ENCODE assay signal across 1 cellular context in the genomic region with DNA sequence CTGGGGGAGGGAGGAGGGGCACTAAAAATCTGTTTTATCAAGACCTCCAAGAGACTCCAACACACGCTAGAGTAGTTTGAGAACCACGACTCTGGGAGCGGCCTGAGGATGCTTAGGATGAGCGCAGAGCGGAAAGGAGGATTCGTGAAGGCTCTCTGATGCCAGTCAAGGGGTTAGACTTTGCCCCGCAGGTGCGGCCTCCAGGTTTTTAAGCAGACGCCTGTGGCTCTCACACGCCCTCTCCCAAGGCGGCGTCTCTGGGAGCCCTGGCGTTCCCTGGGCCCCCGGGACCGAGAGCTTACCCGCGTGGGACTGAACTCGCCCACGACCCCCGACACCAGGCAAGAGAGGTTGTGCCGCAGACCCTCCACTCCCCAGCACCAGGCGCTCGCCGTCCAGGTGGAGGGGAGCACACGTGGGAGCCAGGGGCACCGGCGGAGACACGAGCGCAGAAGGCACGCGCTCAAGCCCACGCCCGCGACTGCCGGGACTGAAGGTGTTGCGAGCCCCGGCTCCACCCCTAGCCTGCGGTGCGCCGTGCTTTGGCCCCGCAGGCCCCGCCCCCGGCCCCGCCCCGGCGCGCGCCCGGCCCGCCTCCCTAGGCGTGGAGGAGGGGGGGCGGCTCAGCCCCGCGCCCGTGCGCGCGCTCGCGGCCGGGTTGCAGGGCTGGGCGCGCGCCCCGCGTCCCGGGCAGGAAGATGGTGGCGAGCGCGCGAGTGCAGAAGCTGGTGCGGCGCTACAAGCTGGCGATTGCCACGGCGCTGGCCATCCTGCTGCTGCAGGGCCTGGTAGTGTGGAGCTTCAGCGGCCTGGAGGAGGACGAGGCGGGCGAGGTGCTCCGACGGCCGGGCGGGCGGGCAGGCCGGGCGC.
TF ChIP-seq lines count a peak whose summit lies in the region.

Gene XYLT2 (plus strand): TSS at position 684 of the 870 bp plus-strand sequence. CDS start 15 bp downstream, at position 699.

TF ChIP-seq in HepG2, 621 proteins besides CTCF, POLR2A, EP300 and RAD21 (continued from another document and continues in another):
- TF ChIP-seq FLYWCH1 (CRISPR knock-in tag; IDR thresholded peaks at IDR 0.05) (no peak), ZNF263 (CRISPR knock-in tag; IDR thresholded peaks at IDR 0.05) (peak; percentile 58), ZNF713 (CRISPR knock-in tag; IDR thresholded peaks at IDR 0.05) (no peak), CBX2 (IDR thresholded peaks at IDR 0.05; ENCODE audit: low read depth, low read length) (no peak), CBX2 (CRISPR knock-in tag; IDR thresholded peaks at IDR 0.05; ENCODE audit: low read depth) (no peak), CEBPZ (IDR thresholded peaks at IDR 0.05; ENCODE audit: low read length) (no peak), CEBPG (CRISPR knock-in tag; IDR thresholded peaks at IDR 0.05) (no peak), NFE2L1 (CRISPR knock-in tag; IDR thresholded peaks at IDR 0.05; ENCODE audit: borderline replicate concordance) (no peak), ZNF235 (CRISPR knock-in tag; IDR thresholded peaks at IDR 0.05; ENCODE audit: borderline replicate concordance) (peak; percentile 90), EEA1 (CRISPR knock-in tag; IDR thresholded peaks at IDR 0.05; ENCODE audit: borderline replicate concordance) (0 out of 2 replicates have a peak, but pooled peaks have one; percentile 18), ZNF18 (CRISPR knock-in tag; IDR thresholded peaks at IDR 0.05; ENCODE audit: insufficient replicate concordance) (no peak), TAF1 (CRISPR knock-in tag; IDR thresholded peaks at IDR 0.05) (peak; percentile 70), ZNF770 (CRISPR knock-in tag; IDR thresholded peaks at IDR 0.05) (no peak), AKAP8 (CRISPR knock-in tag; IDR thresholded peaks at IDR 0.05) (peak; percentile 55; the same call in 1 of the 2 replicates), ZNF432 (CRISPR knock-in tag; IDR thresholded peaks at IDR 0.05; ENCODE audit: borderline replicate concordance) (no peak), ZMYM3 (CRISPR knock-in tag; IDR thresholded peaks at IDR 0.05) (peak; percentile 17; the same call in 1 of the 2 replicates), MTA3 (CRISPR knock-in tag; IDR thresholded peaks at IDR 0.05) (no peak), FOSL2 (CRISPR knock-in tag; IDR thresholded peaks at IDR 0.05) (no peak), KLF6 (CRISPR knock-in tag; IDR thresholded peaks at IDR 0.05) (no peak), ERF (CRISPR knock-in tag; IDR thresholded peaks at IDR 0.05) (no peak; the same call in none of the 2 replicates), CREB1 (IDR thresholded peaks at IDR 0.05) (no peak), CREB1 (CRISPR knock-in tag; IDR thresholded peaks at IDR 0.05) (no peak), ZNF543 (CRISPR knock-in tag; IDR thresholded peaks at IDR 0.05) (no peak), RAD51 (IDR thresholded peaks at IDR 0.05; ENCODE audit: borderline replicate concordance) (no peak), ZNF766 (CRISPR knock-in tag; IDR thresholded peaks at IDR 0.05; ENCODE audit: borderline replicate concordance) (peak; percentile 88), AGO1 (IDR thresholded peaks at IDR 0.05; ENCODE audit: low read depth, low read length, poor library complexity, severe bottlenecking) (no peak), SETDB1 (CRISPR knock-in tag; IDR thresholded peaks at IDR 0.05; ENCODE audit: borderline replicate concordance) (no peak), NFYB (CRISPR knock-in tag; IDR thresholded peaks at IDR 0.05) (no peak), ELF3 (CRISPR knock-in tag; IDR thresholded peaks at IDR 0.05) (peak; percentile 36), TFE3 (CRISPR knock-in tag; IDR thresholded peaks at IDR 0.05) (0 out of 2 replicates have a peak, but pooled peaks have one; percentile 30), ZKSCAN1 (IDR thresholded peaks at IDR 0.05; ENCODE audit: low read length) (no peak), JUND (CRISPR knock-in tag; IDR thresholded peaks at IDR 0.05) (0 out of 2 replicates have a peak, but pooled peaks have one; percentile 21), U2AF2 (IDR thresholded peaks at IDR 0.05; ENCODE audit: low read depth, low read length) (no peak), SNRNP70 (IDR thresholded peaks at IDR 0.05; ENCODE audit: low read depth, low read length) (no peak), AGO2 (optimal IDR thresholded peaks at IDR 0.05; ENCODE audit: low read depth, low read length) (no peak), ZNF124 (CRISPR knock-in tag; IDR thresholded peaks at IDR 0.05) (no peak), FOXA1 (IDR thresholded peaks at IDR 0.05) (no peak), FOXA1 (CRISPR knock-in tag; IDR thresholded peaks at IDR 0.05) (no peak), KMT2A (CRISPR knock-in tag; IDR thresholded peaks at IDR 0.05) (no peak; the same call in 1 of the 2 replicates), TARDBP (CRISPR knock-in tag; IDR thresholded peaks at IDR 0.05) (peak; percentile 71; the same call in 1 of the 2 replicates), ZNF24 (IDR thresholded peaks at IDR 0.05) (no peak), RBM22 (optimal IDR thresholded peaks at IDR 0.05; ENCODE audit: low read length) (no peak), SP5 (CRISPR knock-in tag; IDR thresholded peaks at IDR 0.05; ENCODE audit: borderline replicate concordance, low read depth) (peak; percentile 60), FOXA3 (CRISPR knock-in tag; IDR thresholded peaks at IDR 0.05) (no peak)
- TF ChIP-seq, protein P1, sequence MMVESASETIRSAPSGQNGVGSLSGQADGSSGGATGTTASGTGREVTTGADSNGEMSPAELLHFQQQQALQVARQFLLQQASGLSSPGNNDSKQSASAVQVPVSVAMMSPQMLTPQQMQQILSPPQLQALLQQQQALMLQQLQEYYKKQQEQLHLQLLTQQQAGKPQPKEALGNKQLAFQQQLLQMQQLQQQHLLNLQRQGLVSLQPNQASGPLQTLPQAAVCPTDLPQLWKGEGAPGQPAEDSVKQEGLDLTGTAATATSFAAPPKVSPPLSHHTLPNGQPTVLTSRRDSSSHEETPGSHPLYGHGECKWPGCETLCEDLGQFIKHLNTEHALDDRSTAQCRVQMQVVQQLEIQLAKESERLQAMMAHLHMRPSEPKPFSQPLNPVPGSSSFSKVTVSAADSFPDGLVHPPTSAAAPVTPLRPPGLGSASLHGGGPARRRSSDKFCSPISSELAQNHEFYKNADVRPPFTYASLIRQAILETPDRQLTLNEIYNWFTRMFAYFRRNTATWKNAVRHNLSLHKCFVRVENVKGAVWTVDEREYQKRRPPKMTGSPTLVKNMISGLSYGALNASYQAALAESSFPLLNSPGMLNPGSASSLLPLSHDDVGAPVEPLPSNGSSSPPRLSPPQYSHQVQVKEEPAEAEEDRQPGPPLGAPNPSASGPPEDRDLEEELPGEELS (CRISPR knock-in tag; IDR thresholded peaks at IDR 0.05), result 0 out of 2 replicates have a peak, but pooled peaks have one; percentile 6
- TF ChIP-seq, protein P2, sequence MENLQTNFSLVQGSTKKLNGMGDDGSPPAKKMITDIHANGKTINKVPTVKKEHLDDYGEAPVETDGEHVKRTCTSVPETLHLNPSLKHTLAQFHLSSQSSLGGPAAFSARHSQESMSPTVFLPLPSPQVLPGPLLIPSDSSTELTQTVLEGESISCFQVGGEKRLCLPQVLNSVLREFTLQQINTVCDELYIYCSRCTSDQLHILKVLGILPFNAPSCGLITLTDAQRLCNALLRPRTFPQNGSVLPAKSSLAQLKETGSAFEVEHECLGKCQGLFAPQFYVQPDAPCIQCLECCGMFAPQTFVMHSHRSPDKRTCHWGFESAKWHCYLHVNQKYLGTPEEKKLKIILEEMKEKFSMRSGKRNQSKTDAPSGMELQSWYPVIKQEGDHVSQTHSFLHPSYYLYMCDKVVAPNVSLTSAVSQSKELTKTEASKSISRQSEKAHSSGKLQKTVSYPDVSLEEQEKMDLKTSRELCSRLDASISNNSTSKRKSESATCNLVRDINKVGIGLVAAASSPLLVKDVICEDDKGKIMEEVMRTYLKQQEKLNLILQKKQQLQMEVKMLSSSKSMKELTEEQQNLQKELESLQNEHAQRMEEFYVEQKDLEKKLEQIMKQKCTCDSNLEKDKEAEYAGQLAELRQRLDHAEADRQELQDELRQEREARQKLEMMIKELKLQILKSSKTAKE (CRISPR knock-in tag; IDR thresholded peaks at IDR 0.05; ENCODE audit: borderline replicate concordance), result no peak
- TF ChIP-seq, protein P3, sequence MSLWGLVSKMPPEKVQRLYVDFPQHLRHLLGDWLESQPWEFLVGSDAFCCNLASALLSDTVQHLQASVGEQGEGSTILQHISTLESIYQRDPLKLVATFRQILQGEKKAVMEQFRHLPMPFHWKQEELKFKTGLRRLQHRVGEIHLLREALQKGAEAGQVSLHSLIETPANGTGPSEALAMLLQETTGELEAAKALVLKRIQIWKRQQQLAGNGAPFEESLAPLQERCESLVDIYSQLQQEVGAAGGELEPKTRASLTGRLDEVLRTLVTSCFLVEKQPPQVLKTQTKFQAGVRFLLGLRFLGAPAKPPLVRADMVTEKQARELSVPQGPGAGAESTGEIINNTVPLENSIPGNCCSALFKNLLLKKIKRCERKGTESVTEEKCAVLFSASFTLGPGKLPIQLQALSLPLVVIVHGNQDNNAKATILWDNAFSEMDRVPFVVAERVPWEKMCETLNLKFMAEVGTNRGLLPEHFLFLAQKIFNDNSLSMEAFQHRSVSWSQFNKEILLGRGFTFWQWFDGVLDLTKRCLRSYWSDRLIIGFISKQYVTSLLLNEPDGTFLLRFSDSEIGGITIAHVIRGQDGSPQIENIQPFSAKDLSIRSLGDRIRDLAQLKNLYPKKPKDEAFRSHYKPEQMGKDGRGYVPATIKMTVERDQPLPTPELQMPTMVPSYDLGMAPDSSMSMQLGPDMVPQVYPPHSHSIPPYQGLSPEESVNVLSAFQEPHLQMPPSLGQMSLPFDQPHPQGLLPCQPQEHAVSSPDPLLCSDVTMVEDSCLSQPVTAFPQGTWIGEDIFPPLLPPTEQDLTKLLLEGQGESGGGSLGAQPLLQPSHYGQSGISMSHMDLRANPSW (CRISPR knock-in tag; IDR thresholded peaks at IDR 0.05; ENCODE audit: borderline replicate concordance), result no peak
